Comparison of ENCODE assay signal across 8 cellular contexts in the genomic region with DNA sequence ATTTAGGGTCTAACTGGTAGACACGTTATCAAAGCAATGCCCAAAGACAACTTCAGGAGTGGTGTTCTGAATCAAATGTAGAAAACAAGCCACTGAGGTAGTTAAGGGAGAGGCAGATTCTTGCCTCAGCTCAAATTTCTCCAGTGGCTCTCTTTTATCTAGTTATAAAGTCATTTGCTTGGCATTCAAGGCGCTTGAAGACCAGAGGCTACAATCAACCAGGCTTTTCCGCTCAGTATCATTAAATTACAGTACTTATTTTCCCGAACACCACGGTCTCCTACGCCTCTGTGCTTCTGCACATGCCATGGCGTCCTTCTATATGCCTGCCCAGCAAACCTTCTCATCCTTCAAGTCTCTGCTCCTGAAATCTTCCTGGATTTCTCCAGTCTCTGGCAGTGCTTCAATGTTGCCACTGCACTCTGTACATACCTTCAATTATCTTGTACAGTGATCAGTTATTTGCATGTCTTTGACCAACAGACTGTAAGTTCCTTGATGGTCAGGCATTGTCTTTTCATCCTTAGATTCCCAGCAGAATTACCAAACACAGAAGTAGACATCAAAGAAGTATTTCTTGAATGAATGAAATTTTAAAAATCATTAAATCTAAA. TPM values are rescaled to one million over a fixed set of nuclear protein-coding genes. Genes with fewer than 3 reads are reported as not detected.
DNase-seq lines count a peak whose midpoint lies in the region; TF ChIP-seq lines count a peak whose summit lies in the region.

No MANE protein-coding gene starts in this region.

- peak overlapping the region; percentile 65 for H3K4me3 ChIP-seq in GM12875 (ENCODE audit: low read depth, low read length)
- H3K4me3 ChIP-seq in fibroblast of the aortic adventitia (ENCODE audit: low read depth, low read length) = peak overlapping the region; percentile 68
- H3K4me3 ChIP-seq in skeletal muscle cell (ENCODE audit: low read depth, low read length) = peak overlapping the region; percentile 58

- TF ChIP-seq CTCF in GM12875 (IDR thresholded peaks at IDR 0.05; ENCODE audit: borderline replicate concordance, insufficient read depth, low read depth, low read length) = no peak
- TF ChIP-seq CTCF in fibroblast of the aortic adventitia (IDR thresholded peaks at IDR 0.05; ENCODE audit: insufficient read depth, low read length) = no peak

- peak; percentile 11 for DNase-seq in SK-N-DZ (ENCODE audit: low spot score)
- DNase-seq in fibroblast of the aortic adventitia (ENCODE audit: low read depth) = peak; percentile 27
- DNase-seq in skeletal muscle cell (ENCODE audit: low read depth) = no peak
- no peak for DNase-seq in NCI-H2196 treated with DMSO at 0.1 percent for 48 hours (lab: John Stamatoyannopoulos, UW; ENCODE audit: unreplicated experiment)
- DNase-seq in OCI-M1 (lab: John Stamatoyannopoulos, UW) = no peak
- DNase-seq in NCI-H1694 (lab: John Stamatoyannopoulos, UW) = no peak
- no peak for DNase-seq in putamen (ENCODE audit: low spot score)

RNA-seq across cellular contexts. Expression of a gene that starts 1.4 kb away (rescaled TPM):
- 15.9 and 17.9 TPM in 2 replicates for polyA plus RNA-seq in SK-N-DZ (2014; cell fraction: cytosol; rRNA removed)
- polyA plus RNA-seq in SK-N-DZ (2014; cell fraction: nucleus; rRNA removed) = 5.2 and 5.3 TPM in 2 replicates
- total RNA-seq in fibroblast of the aortic adventitia (ENCODE audit: low replicate concordance) = 20.3 and 68.1 TPM in 2 replicates

RNA-seq across cellular contexts. Expression of a gene that starts 29.4 kb away (rescaled TPM):
- 0.72 and 0.78 TPM in 2 replicates for polyA plus RNA-seq in SK-N-DZ (2014; cell fraction: cytosol; rRNA removed)
- 0.66 and 0.83 TPM in 2 replicates for polyA plus RNA-seq in SK-N-DZ (2014; cell fraction: nucleus; rRNA removed)
- 0.99 and 1.6 TPM in 2 replicates for total RNA-seq in fibroblast of the aortic adventitia (ENCODE audit: low replicate concordance)

Comparison
In these comparisons a context has a peak if more than half of its experiments do, and no peak if none do; other contexts are left out.
1. DNase-seq: peak in SK-N-DZ (single experiment) and fibroblast of the aortic adventitia (single experiment); none in skeletal muscle cell (single experiment), NCI-H2196 treated with DMSO at 0.1 percent for 48 hours (single experiment), OCI-M1 (single experiment), NCI-H1694 (single experiment) and putamen (single experiment).
2. Peak in every context shown above with its lines, with median percentiles within 50 percentile points of each other: H3K4me3 ChIP-seq.